11 cellular contexts compared by ENCODE assay signal in the genomic region with DNA sequence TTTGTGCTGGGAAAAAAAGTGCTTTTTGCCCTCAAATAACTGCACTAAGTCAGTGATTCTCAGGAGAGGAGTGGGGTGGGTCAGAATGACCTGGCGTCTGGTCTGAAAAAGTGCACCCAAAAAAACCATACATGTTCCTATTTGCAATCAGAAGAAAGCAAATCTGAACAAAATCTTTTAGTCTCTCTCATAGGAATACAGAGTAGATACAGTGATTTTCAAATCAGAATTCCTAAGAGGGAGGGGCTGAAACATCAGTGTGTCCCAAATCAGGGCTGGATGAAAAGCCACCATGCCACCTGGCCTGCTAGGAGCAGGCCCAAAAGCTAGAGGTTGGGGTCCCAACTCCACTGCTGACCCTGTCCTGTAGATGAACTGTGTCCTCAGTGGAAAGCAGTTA.
DNase-seq lines count a peak whose midpoint lies in the region; ATAC-seq and TF ChIP-seq lines count a peak whose summit lies in the region.
"Had no signal": no experiment of that assay in that cellular context is flagged by ENCODE, and none has a peak within 500 bp of the region (broad histone marks: within the 10 kb centered on the region; RNA-seq: fewer than 3 reads in every experiment).

No MANE protein-coding gene starts in this region.

- ATAC-seq in T-cell (replicated peaks in 1 of 4) (no peak), gastroesophageal sphincter (no peak), HG03025 (IDR thresholded peaks at IDR 0.05; ENCODE audit: low FRiP score, unreplicated experiment) (no peak)
- no peak for ATAC-seq in stimulated activated naive B cell treated with anti-CD40 and anti-IgM and Interleukin-4, amounts not matched to agents 10 μg/mL and 1 μg/mL and 100 μg/mL, for 72 hours (replicated peaks)
- ATAC-seq: sciatic nerve had no signal

- no peak overlapping the region for H3K4me3 Mint-ChIP-seq in T-cell
- H3K4me3 Mint-ChIP-seq in stimulated activated naive B cell treated with anti-CD40 and anti-IgM and Interleukin-4, amounts not matched to agents 10 μg/mL and 1 μg/mL and 100 μg/mL, for 72 hours = peak overlapping the region; percentile 4 to 57

- TF ChIP-seq CTCF in GM12865 (IDR thresholded peaks at IDR 0.05; ENCODE audit: insufficient read depth, low read depth, low read length, missing control alignments) (no peak), gastroesophageal sphincter (IDR thresholded peaks at IDR 0.05) (no peak)

- no peaks in the 10 kb centered on the region for H3K27me3 Mint-ChIP-seq in T-cell
- no peaks in the 10 kb centered on the region for H3K27me3 Mint-ChIP-seq in stimulated activated naive B cell treated with anti-CD40 and anti-IgM and Interleukin-4, amounts not matched to agents 10 μg/mL and 1 μg/mL and 100 μg/mL, for 72 hours

- H3K9me3 ChIP-seq in gastroesophageal sphincter (no peaks in the 10 kb centered on the region), SJCRH30 (replicated peaks) (no peaks in the 10 kb centered on the region)

- TF ChIP-seq POLR2A in gastroesophageal sphincter (IDR thresholded peaks at IDR 0.05) = no peak

- peak overlapping the region; percentile 96 for H3K27ac Mint-ChIP-seq in T-cell
- peak overlapping the region; percentile 96 for H3K27ac Mint-ChIP-seq in stimulated activated naive B cell treated with anti-CD40 and anti-IgM and Interleukin-4, amounts not matched to agents 10 μg/mL and 1 μg/mL and 100 μg/mL, for 72 hours

- no peaks in the 10 kb centered on the region for H3K9me3 Mint-ChIP-seq in T-cell
- no peaks in the 10 kb centered on the region for H3K9me3 Mint-ChIP-seq in stimulated activated naive B cell treated with anti-CD40 and anti-IgM and Interleukin-4, amounts not matched to agents 10 μg/mL and 1 μg/mL and 100 μg/mL, for 72 hours

- H3K4me1 ChIP-seq in gastroesophageal sphincter = peaks cover 15 to 100% (median 73%) of the 10 kb centered on the region in 3 donors
- H3K4me1 ChIP-seq in SJCRH30 = peaks cover 47% of the 10 kb centered on the region

- POLR2A ChIA-PET in T-cell (lab: Charles Lee) = interaction anchor here in 1 of 2 donors (0.5 kb wide), 1 partner anchor 417 kb away, joined by 4 read pairs; no protein-coding TSS in a partner anchor

- H3K27me3 ChIP-seq in gastroesophageal sphincter = no peaks in the 10 kb centered on the region
- H3K27me3 ChIP-seq in SJCRH30 = no peaks in the 10 kb centered on the region

- DNase-seq in GM12865 (ENCODE audit: low read depth) (no peak), T-cell (no peak), NCI-H1694 (lab: John Stamatoyannopoulos, UW) (no peak), SJCRH30 (no peak)
- no peak for DNase-seq in stimulated activated naive B cell treated with anti-CD40 and anti-IgM and Interleukin-4, amounts not matched to agents 10 μg/mL and 1 μg/mL and 100 μg/mL, for 72 hours
- DNase-seq: activated naive CD4-positive, alpha-beta T cell; NCI-H2029 treated with DMSO at 0.1 percent for 48 hours had no signal

- no CpG with 5 or more reads among the region's 1 CpG for WGBS in gastroesophageal sphincter (ENCODE audit: low coverage in 1 of 2), 2 donors

- CTCF ChIA-PET in T-cell (lab: Charles Lee) = interaction anchor here in 1 of 2 donors (1.2 kb wide), 1 partner anchor 8 kb away, joined by 3 read pairs; no protein-coding TSS in a partner anchor

- H3K36me3 ChIP-seq in gastroesophageal sphincter = no peaks in the 10 kb centered on the region
- H3K36me3 ChIP-seq in SJCRH30 = no peaks in the 10 kb centered on the region

- H3K36me3 Mint-ChIP-seq in T-cell = peaks cover 2% of the 10 kb centered on the region
- H3K36me3 Mint-ChIP-seq in stimulated activated naive B cell treated with anti-CD40 and anti-IgM and Interleukin-4, amounts not matched to agents 10 μg/mL and 1 μg/mL and 100 μg/mL, for 72 hours = peaks cover 32 to 66% of the 10 kb centered on the region in 2 donors

- H3K4me3 ChIP-seq in GM12865 (ENCODE audit: low read depth, low read length) = peak overlapping the region; percentile 93
- H3K4me3 ChIP-seq in gastroesophageal sphincter = no peak overlapping the region
- H3K4me3 ChIP-seq in SJCRH30 = no peak overlapping the region
- H3K4me3 ChIP-seq: SK-N-MC had no signal

- H3K4me1 Mint-ChIP-seq in T-cell = peaks cover 89 to 98% (median 96%) of the 10 kb centered on the region in 3 donors
- peaks cover 85 to 98% of the 10 kb centered on the region in 2 donors for H3K4me1 Mint-ChIP-seq in stimulated activated naive B cell treated with anti-CD40 and anti-IgM and Interleukin-4, amounts not matched to agents 10 μg/mL and 1 μg/mL and 100 μg/mL, for 72 hours

- H3K27ac ChIP-seq in gastroesophageal sphincter (peak overlapping the region in 3 of 4 donors; percentile 42 to 82 (median 42)), SJCRH30 (no peak overlapping the region)
- H3K27ac ChIP-seq: SK-N-MC had no signal

- no peak for TF ChIP-seq EP300 in gastroesophageal sphincter (IDR thresholded peaks at IDR 0.05)

Comparison
In these comparisons a context has a peak if more than half of its experiments do, and no peak if none do; other contexts are left out.
1. H3K4me3 Mint-ChIP-seq: peak in stimulated activated naive B cell treated with anti-CD40 and anti-IgM and Interleukin-4, amounts not matched to agents 10 μg/mL and 1 μg/mL and 100 μg/mL, for 72 hours (2 of 2); none in T-cell (0 of 3).